Comparison of ENCODE assay signal across 11 cellular contexts in the genomic region with DNA sequence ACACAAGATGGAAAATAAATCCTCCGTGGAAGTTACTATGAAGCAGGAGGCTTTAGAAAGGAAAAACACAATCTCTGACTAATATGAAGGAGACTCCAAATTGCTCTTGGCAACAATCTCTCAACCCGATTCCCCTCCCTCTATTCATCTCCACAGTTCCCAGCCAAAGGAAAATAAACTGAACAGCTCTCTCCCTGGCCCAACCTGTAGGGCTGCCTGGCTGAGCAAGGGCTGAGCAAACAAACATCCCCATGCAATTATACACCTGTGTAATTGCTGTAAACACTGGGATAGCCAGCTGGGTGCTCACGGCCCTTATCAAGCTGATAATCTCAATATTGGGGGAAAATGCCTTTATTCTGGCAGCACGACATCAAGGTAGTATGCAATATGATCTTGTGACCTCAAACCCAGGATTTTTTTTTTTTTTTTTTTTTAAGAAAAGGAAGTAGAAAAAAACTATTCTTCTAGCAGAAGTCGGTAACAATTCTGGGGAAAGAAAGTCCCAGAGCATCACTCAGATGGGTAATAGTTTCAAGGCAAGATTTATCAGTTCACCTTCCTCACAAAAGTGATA.
DNase-seq lines count a peak whose midpoint lies in the region; ATAC-seq and FAIRE-seq lines count a peak whose summit lies in the region.
"Had no signal": no experiment of that assay in that cellular context is flagged by ENCODE, and none has a peak within 500 bp of the region (broad histone marks: within the 10 kb centered on the region; RNA-seq: fewer than 3 reads in every experiment).

No MANE protein-coding gene starts in this region.

- H3K4me3 ChIP-seq in small intestine (ENCODE audit: low read depth in 1 of 2, low read length in 2 of 2), result no peak overlapping the region
- H3K4me3 ChIP-seq: thoracic aorta had no signal

- H3K27me3 ChIP-seq in small intestine (ENCODE audit: control insufficient read depth in 2 of 2, insufficient read depth in 2 of 2, low read length in 2 of 2), result peaks cover 0 to 9% of the 10 kb centered on the region in 2 donors

- no peak for FAIRE-seq in small intestine (lab: Jason Lieb, UNC)

- H3K36me3 ChIP-seq in small intestine (ENCODE audit: control insufficient read depth in 2 of 2, insufficient read depth in 2 of 2, low read length in 2 of 2), result no peaks in the 10 kb centered on the region
- H3K36me3 ChIP-seq: thoracic aorta had no signal

- DNase-seq in M059J (ENCODE audit: low read depth), result peak; percentile 55
- peak; percentile 53 for DNase-seq in NCI-H446 treated with DMSO at 0.1 percent for 48 hours (lab: John Stamatoyannopoulos, UW)
- DNase-seq in epithelial cell of prostate (ENCODE audit: low read depth, low spot score), result peak; percentile 27
- peak; percentile 69 for DNase-seq in small intestine
- DNase-seq in NK-92 treated with Interleukin-12 subunit alpha and Interleukin-12 subunit beta, amount 100 ng/mL, for 24 hours (lab: John Stamatoyannopoulos, UW), result no peak
- DNase-seq: activated CD8-positive, alpha-beta T cell treated with anti-CD3 and anti-CD28 coated beads, Interleukin-2, amount 10 ng/mL, durations not matched to agents 7 days and 5 days; stimulated activated CD4-positive, alpha-beta T cell treated with anti-CD3 and anti-CD28 coated beads, Interleukin-2, amount 100 ng/mL, for 48 hours had no signal

- H3K9me3 ChIP-seq in small intestine (ENCODE audit: control insufficient read depth, low read depth), result no peaks in the 10 kb centered on the region
- H3K9me3 ChIP-seq: thoracic aorta had no signal

- ATAC-seq in HG03457 (IDR thresholded peaks at IDR 0.05; ENCODE audit: unreplicated experiment) (no peak), HG03460 (IDR thresholded peaks at IDR 0.05; ENCODE audit: unreplicated experiment) (no peak), HG03571 (IDR thresholded peaks at IDR 0.05; ENCODE audit: unreplicated experiment) (no peak)
- ATAC-seq: activated CD8-positive, alpha-beta T cell treated with anti-CD3 and anti-CD28 coated beads, Interleukin-2, amount 10 ng/mL, durations not matched to agents 7 days and 5 days had no signal

- WGBS in small intestine, 3 donors, result 6 to 21% (median 9%) methylated on average over 5 of the region's 5 CpGs

- H3K4me1 ChIP-seq in small intestine (ENCODE audit: control insufficient read depth in 2 of 2, insufficient read depth in 1 of 2, low read depth in 1 of 2, low read length in 1 of 2), result peaks cover 0 to 3% of the 10 kb centered on the region in 2 donors

- H3K27ac ChIP-seq in epithelial cell of prostate (peak overlapping the region; percentile 42), small intestine (ENCODE audit: low read depth in 1 of 2, low read length in 1 of 2) (no peak overlapping the region)
- H3K27ac ChIP-seq: thoracic aorta had no signal
